In the genomic region with DNA sequence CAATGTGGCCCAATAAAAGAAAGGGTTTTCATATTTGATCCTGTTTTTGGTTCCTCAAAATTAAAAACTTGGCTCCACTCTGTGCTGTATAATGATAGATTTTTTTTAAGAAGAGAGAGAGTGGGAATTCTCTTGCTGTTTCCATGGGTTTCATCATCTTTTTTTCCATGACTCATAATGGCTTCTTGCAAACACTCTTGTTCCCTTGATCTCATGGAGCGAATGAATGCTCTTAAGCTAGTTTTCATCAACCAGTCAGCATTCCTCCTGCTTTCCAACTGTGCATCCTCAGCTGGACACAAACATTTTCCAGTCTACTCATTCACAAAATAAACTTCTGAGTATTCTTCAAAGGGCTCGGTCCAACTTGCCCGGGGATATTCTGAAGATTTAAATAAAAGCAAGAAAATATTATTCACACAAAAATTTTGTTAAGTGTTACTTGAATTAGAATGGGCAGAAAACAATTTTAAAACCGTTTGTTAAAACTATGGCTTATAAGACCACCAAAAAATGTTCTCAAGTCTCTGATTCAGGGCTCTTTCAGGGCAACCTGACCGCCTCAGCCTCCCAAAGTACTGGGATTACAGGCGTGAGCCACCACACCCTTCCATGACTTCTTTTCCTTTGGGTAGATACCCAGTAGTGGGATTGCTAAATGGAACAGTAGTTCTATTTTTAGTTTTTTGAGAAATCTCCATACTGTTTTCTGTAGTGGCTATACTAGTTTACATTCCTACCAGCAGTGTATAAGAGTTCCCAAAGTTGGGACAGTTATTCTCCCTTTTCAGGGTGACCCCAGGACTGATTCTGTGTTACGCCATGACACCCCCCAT, we compare ENCODE assay signal across 7 cellular contexts.
A peak's percentile ranks its signal among the peaks of the same experiment; 100 is the strongest.
DNase-seq lines count a peak whose midpoint lies in the region; ATAC-seq, FAIRE-seq and TF ChIP-seq lines count a peak whose summit lies in the region.

No MANE protein-coding gene starts in this region.

- H3K79me2 ChIP-seq in GM23248 (ENCODE audit: insufficient read depth): no peaks in the 10 kb centered on the region

- 68 to 74% methylated on average over 7 of the region's 7 CpGs for WGBS in GM23248 (ENCODE audit: low coverage in 1 of 2, low lambda C conversion rate in 2 of 2, missing lambda C conversion rate in 2 of 2), 2 experiments

- DNase-seq in GM23248 (peak; percentile 92), SK-N-MC (ENCODE audit: low read depth, low spot score) (peak; percentile 26), fibroblast of the aortic adventitia (ENCODE audit: low read depth) (peak; percentile 99), iPS-NIHi7 (ENCODE audit: extremely low spot score) (no peak), D721Med (ENCODE audit: insufficient read length, low spot score) (no peak)
- DNase-seq in naive thymus-derived CD8-positive, alpha-beta T cell: no peak

- H3K27ac ChIP-seq in GM23248 (peak overlapping the region; percentile 95), SK-N-MC (peak overlapping the region; percentile 65), rectal smooth muscle tissue (ENCODE audit: low read depth, low read length) (peak overlapping the region; percentile 10)

- H3K9ac ChIP-seq in GM23248 (peak overlapping the region; percentile 70), SK-N-MC (ENCODE audit: insufficient read length) (no peak overlapping the region), rectal smooth muscle tissue (ENCODE audit: low read length) (no peak overlapping the region)

- H3K4me1 Mint-ChIP-seq in naive thymus-derived CD8-positive, alpha-beta T cell: peaks cover 5 to 7% (median 6%) of the 10 kb centered on the region in 4 donors

- TF ChIP-seq CTCF in fibroblast of the aortic adventitia (IDR thresholded peaks at IDR 0.05; ENCODE audit: insufficient read depth, low read length) (no peak), D721Med (IDR thresholded peaks at IDR 0.05; ENCODE audit: insufficient read depth, missing control alignments) (no peak)

- no peak overlapping the region for H3K4me3 ChIP-seq in GM23248
- H3K4me3 ChIP-seq in SK-N-MC: no peak overlapping the region
- H3K4me3 ChIP-seq in fibroblast of the aortic adventitia (ENCODE audit: low read depth, low read length): no peak overlapping the region
- no peak overlapping the region for H3K4me3 ChIP-seq in rectal smooth muscle tissue (ENCODE audit: low read length)

- H3K36me3 ChIP-seq in GM23248 (ENCODE audit: low read depth): no peaks in the 10 kb centered on the region
- no peaks in the 10 kb centered on the region for H3K36me3 ChIP-seq in SK-N-MC (ENCODE audit: insufficient read depth, low read length)
- H3K36me3 ChIP-seq in rectal smooth muscle tissue (ENCODE audit: control insufficient read depth, insufficient read depth, low read length): no peaks in the 10 kb centered on the region

- no peaks in the 10 kb centered on the region for H3K9me2 ChIP-seq in GM23248 (ENCODE audit: insufficient read depth)

- no peak for ATAC-seq in naive thymus-derived CD8-positive, alpha-beta T cell

- in situ Hi-C loops in GM23248 (cut with MboI): loop anchor here (25.0 kb wide), 1 partner anchor 95 kb away; a partner anchor contains a TSS

- H3K27ac Mint-ChIP-seq in naive thymus-derived CD8-positive, alpha-beta T cell: peak overlapping the region in 4 of 10 donors; percentile 10 to 60 (median 35)

- H2AFZ ChIP-seq in GM23248: peak overlapping the region; percentile 56

- H3K27me3 ChIP-seq in GM23248 (replicated peaks; ENCODE audit: insufficient read depth) (no peaks in the 10 kb centered on the region), rectal smooth muscle tissue (ENCODE audit: control insufficient read depth, insufficient read depth, low read length) (no peaks in the 10 kb centered on the region)

- POLR2A ChIA-PET in naive thymus-derived CD8-positive, alpha-beta T cell (lab: Charles Lee): no interaction called here

- H4K20me1 ChIP-seq in GM23248 (ENCODE audit: insufficient read depth): no peaks in the 10 kb centered on the region

- H3K9me3 ChIP-seq in GM23248 (ENCODE audit: low read depth) (no peaks in the 10 kb centered on the region), SK-N-MC (ENCODE audit: low read depth, low read length) (no peaks in the 10 kb centered on the region)

- no peak overlapping the region for H3K4me3 Mint-ChIP-seq in naive thymus-derived CD8-positive, alpha-beta T cell

- H3K4me2 ChIP-seq in GM23248 (ENCODE audit: unreplicated experiment): peak overlapping the region; percentile 20

- peaks cover 17% of the 10 kb centered on the region for H3K4me1 ChIP-seq in GM23248 (ENCODE audit: insufficient read depth)
- H3K4me1 ChIP-seq in rectal smooth muscle tissue (ENCODE audit: control insufficient read depth, insufficient read depth, low read length): peaks cover 2% of the 10 kb centered on the region

- FAIRE-seq in D721Med (lab: Jason Lieb, UNC): no peak

- H3F3A ChIP-seq in GM23248 (ENCODE audit: insufficient read depth): peaks cover 16% of the 10 kb centered on the region; the same call in 1 of the 2 replicates

- H3K27me3 Mint-ChIP-seq in naive thymus-derived CD8-positive, alpha-beta T cell: no peaks in the 10 kb centered on the region

- H3K36me3 Mint-ChIP-seq in naive thymus-derived CD8-positive, alpha-beta T cell: peaks cover 0 to 47% (median 36%) of the 10 kb centered on the region in 3 donors

- peaks cover 0 to 4% (median 0%) of the 10 kb centered on the region in 9 donors for H3K9me3 Mint-ChIP-seq in naive thymus-derived CD8-positive, alpha-beta T cell

Comparison
In these comparisons a context has a peak if more than half of its experiments do, and no peak if none do; other contexts are left out.
1. DNase-seq: peak in GM23248 (single experiment), SK-N-MC (single experiment) and fibroblast of the aortic adventitia (single experiment); none in iPS-NIHi7 (single experiment), D721Med (single experiment) and naive thymus-derived CD8-positive, alpha-beta T cell (0 of 10).
2. H3K27ac ChIP-seq: peak in every context shown above with its lines; median percentile 95 in GM23248; 65 in SK-N-MC; 10 in rectal smooth muscle tissue.